In genomic region chr11:67288452-67289225, GRCh38 we compare ENCODE assay signal across 1 cellular context.
TF ChIP-seq lines count a peak whose summit lies in the region.

No MANE protein-coding gene starts in this region.

TF ChIP-seq in K562, 482 proteins besides CTCF, POLR2A, EP300 and RAD21 (continued from another document and continues in another):
- TF ChIP-seq ETS1 (conservative IDR thresholded peaks at IDR 0.05; ENCODE audit: control insufficient read depth, low read depth, low read length), result 0 out of 2 replicates have a peak, but pooled peaks have one; percentile 34
- peak; percentile 88; the same call in 1 of the 2 replicates for TF ChIP-seq ATF6 (CRISPR knock-in tag; IDR thresholded peaks at IDR 0.05)
- TF ChIP-seq ZNF512 (tag; IDR thresholded peaks at IDR 0.05), result no peak
- no peak for TF ChIP-seq TCF15 (CRISPR knock-in tag; IDR thresholded peaks at IDR 0.05)
- TF ChIP-seq FOXK2 (conservative IDR thresholded peaks at IDR 0.05 in 1 of 2, IDR thresholded peaks at IDR 0.05 in 1 of 2; ENCODE audit: low read depth in 2 of 2), result no peak; a peak in 1 of 4 replicates
- TF ChIP-seq, protein P1, sequence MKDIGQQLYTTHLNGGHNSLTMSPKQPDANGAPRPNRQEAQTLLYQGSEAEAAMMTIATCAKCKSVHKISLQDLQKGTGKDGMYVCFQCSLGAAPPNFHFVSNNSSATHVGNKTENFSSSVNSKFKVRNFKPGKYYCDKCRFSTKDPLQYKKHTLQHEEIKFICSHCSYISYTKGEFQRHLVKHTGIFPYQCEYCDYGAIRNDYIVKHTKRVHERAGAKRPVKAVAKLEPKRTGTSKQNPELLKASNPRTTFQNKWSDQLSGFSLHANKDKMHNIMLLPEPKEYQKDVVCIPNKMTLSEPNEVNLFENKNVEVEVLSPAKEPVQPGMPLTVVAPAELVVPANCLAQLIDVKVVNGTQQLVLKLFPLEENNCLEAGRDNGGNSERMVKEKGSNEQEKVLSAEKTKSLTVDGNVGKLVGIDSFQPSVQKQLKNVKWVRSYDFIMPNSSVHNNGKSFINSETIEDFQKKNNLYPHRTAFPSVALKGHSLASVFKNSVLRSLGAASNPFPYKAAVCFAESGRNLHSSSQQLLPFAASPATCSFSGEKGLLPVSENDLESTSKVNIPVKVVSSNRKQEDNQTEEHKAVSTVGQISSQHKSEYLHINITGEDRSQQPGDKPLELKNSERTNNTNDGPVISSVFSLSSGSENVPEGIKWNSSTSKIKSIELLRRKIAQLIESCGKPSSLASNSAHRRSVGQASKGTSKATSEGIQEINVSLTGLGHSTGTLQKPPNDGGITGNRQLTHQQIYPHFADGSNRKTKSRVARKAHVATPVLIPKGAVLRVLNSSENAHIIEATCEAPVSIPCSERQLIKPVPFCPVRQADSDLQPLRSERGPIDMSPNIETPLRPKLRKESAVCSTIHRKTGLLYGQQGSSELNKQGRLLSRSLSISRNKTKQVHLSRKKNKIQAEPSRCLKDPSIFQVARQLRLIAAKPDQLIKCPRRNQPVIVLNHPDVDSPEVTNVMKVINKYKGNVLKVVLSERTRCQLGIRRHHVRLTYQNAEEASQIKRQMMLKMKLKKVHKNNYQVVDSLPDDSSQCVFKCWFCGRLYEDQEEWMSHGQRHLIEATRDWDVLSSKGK (CRISPR knock-in tag; IDR thresholded peaks at IDR 0.05), result no peak
- TF ChIP-seq HMGN3 (IDR thresholded peaks at IDR 0.05; ENCODE audit: borderline replicate concordance, extremely low read depth, insufficient read length, low read depth, low read length), result peak; percentile 68
- no peak for TF ChIP-seq SMAD1 (IDR thresholded peaks at IDR 0.05; ENCODE audit: low read depth, low read length, partially characterized antibody)
- TF ChIP-seq E2F1 (CRISPR knock-in tag; IDR thresholded peaks at IDR 0.05), result peak; percentile 53; the same call in 1 of the 2 replicates
- no peak for TF ChIP-seq ZFPM2 (CRISPR knock-in tag; IDR thresholded peaks at IDR 0.05)
- no peak for TF ChIP-seq HBP1 (CRISPR knock-in tag; IDR thresholded peaks at IDR 0.05)
- TF ChIP-seq SMARCA4 (IDR thresholded peaks at IDR 0.05), result 0 out of 2 replicates have a peak, but pooled peaks have one; percentile 8
- TF ChIP-seq KLF1 (tag; IDR thresholded peaks at IDR 0.05), result no peak
- TF ChIP-seq PML (IDR thresholded peaks at IDR 0.05; ENCODE audit: low read length), result peak; percentile 76; the same call in 1 of the 2 replicates
- TF ChIP-seq SMARCC2 (IDR thresholded peaks at IDR 0.05; ENCODE audit: low read depth), result no peak
- peak; percentile 47; the same call in 1 of the 2 replicates for TF ChIP-seq GTF2E2 (tag; IDR thresholded peaks at IDR 0.05)
- no peak for TF ChIP-seq FOXO4 (CRISPR knock-in tag; IDR thresholded peaks at IDR 0.05)
- TF ChIP-seq RFX5 (IDR thresholded peaks at IDR 0.05; ENCODE audit: low read depth, low read length), result no peak
- TF ChIP-seq, protein P2, sequence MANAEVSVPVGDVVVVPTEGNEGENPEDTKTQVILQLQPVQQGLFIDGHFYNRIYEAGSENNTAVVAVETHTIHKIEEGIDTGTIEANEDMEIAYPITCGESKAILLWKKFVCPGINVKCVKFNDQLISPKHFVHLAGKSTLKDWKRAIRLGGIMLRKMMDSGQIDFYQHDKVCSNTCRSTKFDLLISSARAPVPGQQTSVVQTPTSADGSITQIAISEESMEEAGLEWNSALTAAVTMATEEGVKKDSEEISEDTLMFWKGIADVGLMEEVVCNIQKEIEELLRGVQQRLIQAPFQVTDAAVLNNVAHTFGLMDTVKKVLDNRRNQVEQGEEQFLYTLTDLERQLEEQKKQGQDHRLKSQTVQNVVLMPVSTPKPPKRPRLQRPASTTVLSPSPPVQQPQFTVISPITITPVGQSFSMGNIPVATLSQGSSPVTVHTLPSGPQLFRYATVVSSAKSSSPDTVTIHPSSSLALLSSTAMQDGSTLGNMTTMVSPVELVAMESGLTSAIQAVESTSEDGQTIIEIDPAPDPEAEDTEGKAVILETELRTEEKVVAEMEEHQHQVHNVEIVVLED (CRISPR knock-in tag; IDR thresholded peaks at IDR 0.05), result no peak
- peak; percentile 90 for TF ChIP-seq MGA (IDR thresholded peaks at IDR 0.05)
- TF ChIP-seq ZNF431 (CRISPR knock-in tag; IDR thresholded peaks at IDR 0.05), result 0 out of 2 replicates have a peak, but pooled peaks have one; percentile 47
